In genomic region chr10:104045151-104046089, GRCh38 we compare ENCODE assay signal across 1 cellular context.
TF ChIP-seq lines count a peak whose summit lies in the region.

No MANE protein-coding gene starts in this region.

TF ChIP-seq in GM23338, 12 proteins besides CTCF, POLR2A, EP300 and RAD21 (continued from another document):
- TF ChIP-seq ZNF462 (CRISPR knock-in tag; IDR thresholded peaks at IDR 0.05) (no peak), CREB1 (CRISPR knock-in tag; IDR thresholded peaks at IDR 0.05; ENCODE audit: low read depth) (no peak), ETS1 (IDR thresholded peaks at IDR 0.05) (no peak), EZH2phosphoT487 (IDR thresholded peaks at IDR 0.05; ENCODE audit: unreplicated experiment) (no peak), JUNB (IDR thresholded peaks at IDR 0.05; ENCODE audit: unreplicated experiment) (no peak), EZH2 (IDR thresholded peaks at IDR 0.05; ENCODE audit: low read depth, unreplicated experiment) (no peak), NANOG (IDR thresholded peaks at IDR 0.05; ENCODE audit: borderline replicate concordance) (no peak), ZNF114 (CRISPR knock-in tag; IDR thresholded peaks at IDR 0.05) (no peak)
